In the genomic region with DNA sequence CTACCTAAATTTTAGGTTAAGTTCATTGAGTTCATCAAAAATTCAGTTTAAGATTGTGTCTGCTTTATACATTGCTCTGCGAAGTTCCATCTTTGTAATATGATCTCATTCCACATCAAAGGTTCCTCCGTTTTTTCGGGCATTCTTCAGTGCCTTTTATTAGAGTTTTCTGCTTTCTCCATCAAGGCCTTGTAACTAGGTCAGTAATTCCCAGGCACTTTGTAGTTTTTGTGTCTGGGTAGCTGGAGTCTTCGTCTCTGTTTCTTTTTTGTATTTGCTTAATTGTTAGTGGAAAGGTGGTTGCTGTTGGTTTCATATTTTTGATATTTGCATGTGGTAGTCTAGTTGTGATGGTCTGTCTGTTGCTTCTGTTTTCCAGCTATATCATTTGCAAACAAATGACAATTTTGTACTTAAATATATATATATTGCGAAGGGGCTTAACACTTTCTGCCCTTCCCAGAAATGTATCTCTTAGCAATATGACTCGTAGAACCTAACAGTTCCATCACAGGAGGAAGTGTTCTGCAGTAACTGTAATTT, we compare ENCODE assay signal across 8 cellular contexts.
A peak's percentile ranks its signal among the peaks of the same experiment; 100 is the strongest.
DNase-seq lines count a peak whose midpoint lies in the region; ATAC-seq and TF ChIP-seq lines count a peak whose summit lies in the region.

No MANE protein-coding gene starts in this region.

- no peaks in the 10 kb centered on the region for H3K9me3 Mint-ChIP-seq in activated CD4-positive, alpha-beta memory T cell treated with anti-CD3 and anti-CD28 coated beads, Interleukin-2, amount 10 ng/mL, durations not matched to agents 7 days and 5 days

- H3K9me3 ChIP-seq in psoas muscle: no peaks in the 10 kb centered on the region
- no peaks in the 10 kb centered on the region for H3K9me3 ChIP-seq in prostate gland

- no peak for DNase-seq in activated CD4-positive, alpha-beta memory T cell treated with anti-CD3 and anti-CD28 coated beads, Interleukin-2, amount 10 ng/mL, durations not matched to agents 7 days and 5 days
- DNase-seq in psoas muscle: no peak
- no peak for DNase-seq in HCEC 1CT
- DNase-seq in prostate gland (ENCODE audit: low spot score): no peak
- DNase-seq in CD1c-positive myeloid dendritic cell (ENCODE audit: extremely low spot score): no peak
- no peak for DNase-seq in occipital lobe (lab: John Stamatoyannopoulos, UW)

- peaks cover 73% of the 10 kb centered on the region for H3K4me1 Mint-ChIP-seq in activated CD4-positive, alpha-beta memory T cell treated with anti-CD3 and anti-CD28 coated beads, Interleukin-2, amount 10 ng/mL, durations not matched to agents 7 days and 5 days

- no peaks in the 10 kb centered on the region for H3K36me3 ChIP-seq in psoas muscle (ENCODE audit: insufficient read depth in 1 of 2, low read depth in 1 of 2)
- H3K36me3 ChIP-seq in prostate gland: no peaks in the 10 kb centered on the region

- H3K27ac ChIP-seq in psoas muscle (peak overlapping the region; percentile 2), prostate gland (peak overlapping the region in 1 of 2 donors; percentile 42)

- ATAC-seq in GM19025 (IDR thresholded peaks at IDR 0.05; ENCODE audit: low read depth, unreplicated experiment) (peak; percentile 21), HG02938 (IDR thresholded peaks at IDR 0.05; ENCODE audit: unreplicated experiment) (peak; percentile 41), psoas muscle (no peak)

- no peak for TF ChIP-seq POLR2A in prostate gland (IDR thresholded peaks at IDR 0.05)

- H3K4me1 ChIP-seq in psoas muscle (peaks cover 20% of the 10 kb centered on the region), prostate gland (replicated peaks) (no peaks in the 10 kb centered on the region)

- H3K4me3 ChIP-seq in psoas muscle (no peak overlapping the region), prostate gland (no peak overlapping the region)

- POLR2A ChIA-PET in activated CD4-positive, alpha-beta memory T cell treated with anti-CD3 and anti-CD28 coated beads, Interleukin-2, amount 10 ng/mL, durations not matched to agents 7 days and 5 days (lab: Charles Lee): interaction anchor here (0.9 to 2.6 kb wide), 8 partner anchors 17 to 66 kb away, joined by 3 to 14 read pairs (median 4); no protein-coding TSS in a partner anchor

- H3K27me3 ChIP-seq in psoas muscle (ENCODE audit: insufficient read depth in 3 of 3, low read length in 2 of 3) (no peaks in the 10 kb centered on the region), prostate gland (replicated peaks; ENCODE audit: insufficient read depth) (no peaks in the 10 kb centered on the region)

- TF ChIP-seq CTCF in psoas muscle (IDR thresholded peaks at IDR 0.05) (no peak), prostate gland (IDR thresholded peaks at IDR 0.05) (no peak)

- H3K4me3 Mint-ChIP-seq in activated CD4-positive, alpha-beta memory T cell treated with anti-CD3 and anti-CD28 coated beads, Interleukin-2, amount 10 ng/mL, durations not matched to agents 7 days and 5 days: peak overlapping the region; percentile 23

- intact Hi-C loops in psoas muscle (cut with DNase I): no loop called here
- intact Hi-C loops in prostate gland (cut with DNase I): no loop called here

- CTCF ChIA-PET in activated CD4-positive, alpha-beta memory T cell treated with anti-CD3 and anti-CD28 coated beads, Interleukin-2, amount 10 ng/mL, durations not matched to agents 7 days and 5 days (lab: Charles Lee): interaction anchor here (0.5 to 1.5 kb wide), 5 partner anchors 17 to 820 kb away, joined by 3 to 5 read pairs (median 3); no protein-coding TSS in a partner anchor

- H3K27ac Mint-ChIP-seq in activated CD4-positive, alpha-beta memory T cell treated with anti-CD3 and anti-CD28 coated beads, Interleukin-2, amount 10 ng/mL, durations not matched to agents 7 days and 5 days: peak overlapping the region; percentile 70

- peaks cover 48% of the 10 kb centered on the region for H3K36me3 Mint-ChIP-seq in activated CD4-positive, alpha-beta memory T cell treated with anti-CD3 and anti-CD28 coated beads, Interleukin-2, amount 10 ng/mL, durations not matched to agents 7 days and 5 days (ENCODE audit: low read depth)

- H3K27me3 Mint-ChIP-seq in activated CD4-positive, alpha-beta memory T cell treated with anti-CD3 and anti-CD28 coated beads, Interleukin-2, amount 10 ng/mL, durations not matched to agents 7 days and 5 days: no peaks in the 10 kb centered on the region

- 57 to 60% (median 59%) methylated on average over 6 of the region's 6 CpGs for WGBS in psoas muscle, 3 donors
- WGBS in prostate gland: 17% methylated on average over 6 of the region's 6 CpGs

Comparison
In these comparisons a context has a peak if more than half of its experiments do, and no peak if none do; other contexts are left out.
1. ATAC-seq: peak in GM19025 (single experiment) and HG02938 (single experiment); none in psoas muscle (0 of 4).